In the genomic region with DNA sequence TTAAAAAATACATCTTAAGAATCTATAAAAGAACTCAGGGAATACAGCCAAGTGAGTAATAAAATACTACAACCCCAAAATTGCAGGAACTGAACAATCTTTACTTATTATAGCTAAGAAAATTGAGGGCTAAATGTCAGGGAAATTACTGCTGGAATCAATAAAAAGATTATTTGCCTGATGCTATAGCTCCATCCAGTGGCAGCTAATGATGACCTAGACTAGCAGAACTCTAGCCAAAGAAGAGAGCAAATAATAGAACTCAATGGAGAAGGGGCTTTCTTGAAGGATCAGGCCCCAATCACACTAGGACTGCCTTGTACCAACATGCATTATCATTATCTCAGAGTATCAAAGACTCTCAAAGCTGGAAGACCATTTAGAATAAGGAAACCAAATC, we compare ENCODE assay signal across 9 cellular contexts.
DNase-seq lines count a peak whose midpoint lies in the region; ATAC-seq and TF ChIP-seq lines count a peak whose summit lies in the region.
"Had no signal": no experiment of that assay in that cellular context is flagged by ENCODE, and none has a peak within 500 bp of the region (broad histone marks: within the 10 kb centered on the region; RNA-seq: fewer than 3 reads in every experiment).

No MANE protein-coding gene starts in this region.

- H3K36me3 Mint-ChIP-seq in effector memory CD8-positive, alpha-beta T cell (ENCODE audit: insufficient read depth): no peaks in the 10 kb centered on the region
- H3K36me3 Mint-ChIP-seq in activated naive CD8-positive, alpha-beta T cell treated with anti-CD3 and anti-CD28 coated beads, Interleukin-2, amount 50 U/mL, for 24 hours (ENCODE audit: low read depth): no peaks in the 10 kb centered on the region

- peak; percentile 36 for TF ChIP-seq RAD21 in IMR-90 (IDR thresholded peaks at IDR 0.05; ENCODE audit: low read length)

- DNase-seq in GM10248 (ENCODE audit: extremely low spot score) (peak; percentile 26), IMR-90 (peak; percentile 17), mesendoderm (peak; percentile 68), DMS153 treated with DMSO at 0.1 percent for 48 hours (lab: John Stamatoyannopoulos, UW; ENCODE audit: unreplicated experiment) (no peak)
- DNase-seq in effector CD4-positive, alpha-beta T cell: no peak
- DNase-seq in effector memory CD8-positive, alpha-beta T cell: no peak
- no peak for DNase-seq in activated naive CD8-positive, alpha-beta T cell treated with anti-CD3 and anti-CD28 coated beads, Interleukin-2, amount 50 U/mL, for 24 hours

- no peak overlapping the region for H3K4me2 ChIP-seq in IMR-90 (ENCODE audit: low read depth, low read length)
- no peak overlapping the region for H3K4me2 ChIP-seq in mesendoderm (ENCODE audit: low read length)

- H2BK120ac ChIP-seq in IMR-90 (ENCODE audit: low read depth, low read length): no peak overlapping the region
- H2BK120ac ChIP-seq in mesendoderm (ENCODE audit: low read depth, low read length): no peak overlapping the region

- in situ Hi-C loops in IMR-90 (cut with MboI; ENCODE audit: low sequenced_read_pairs): no loop called here

- no peak overlapping the region for H3K27ac Mint-ChIP-seq in effector memory CD8-positive, alpha-beta T cell
- no peak overlapping the region for H3K27ac Mint-ChIP-seq in activated naive CD8-positive, alpha-beta T cell treated with anti-CD3 and anti-CD28 coated beads, Interleukin-2, amount 50 U/mL, for 24 hours
- H3K27ac Mint-ChIP-seq: stimulated activated naive CD8-positive, alpha-beta T cell treated with anti-CD3 and anti-CD28 coated beads, Interleukin-15, Interleukin-2, amounts not matched to agents 100 ng/mL and 50 ng/mL, for 24 hours had no signal

- H3K79me1 ChIP-seq in IMR-90 (ENCODE audit: low read depth in 1 of 2, low read length in 2 of 2) (no peaks in the 10 kb centered on the region), mesendoderm (ENCODE audit: low read length) (no peaks in the 10 kb centered on the region)

- no peak overlapping the region for H2AFZ ChIP-seq in IMR-90 (replicated peaks; ENCODE audit: low read length, poor library complexity)

- peaks cover 26 to 31% of the 10 kb centered on the region in 2 donors for H3K27me3 Mint-ChIP-seq in effector memory CD8-positive, alpha-beta T cell
- H3K27me3 Mint-ChIP-seq in activated naive CD8-positive, alpha-beta T cell treated with anti-CD3 and anti-CD28 coated beads, Interleukin-2, amount 50 U/mL, for 24 hours: peaks cover 6% of the 10 kb centered on the region
- H3K27me3 Mint-ChIP-seq: stimulated activated naive CD8-positive, alpha-beta T cell treated with anti-CD3 and anti-CD28 coated beads, Interleukin-15, Interleukin-2, amounts not matched to agents 100 ng/mL and 50 ng/mL, for 24 hours had no signal

- no peak for ATAC-seq in IMR-90 (ENCODE audit: low read depth)
- no peak for ATAC-seq in effector memory CD8-positive, alpha-beta T cell (replicated peaks)
- no peak for ATAC-seq in activated naive CD8-positive, alpha-beta T cell treated with anti-CD3 and anti-CD28 coated beads, Interleukin-2, amount 50 U/mL, for 24 hours

- H3K9me3 ChIP-seq in IMR-90 (ENCODE audit: control insufficient read depth, insufficient read depth, low read length): no peaks in the 10 kb centered on the region

- H3K14ac ChIP-seq in IMR-90 (replicated peaks; ENCODE audit: low read depth, low read length): no peak overlapping the region

- H3K9ac ChIP-seq in IMR-90 (ENCODE audit: low read depth, low read length): no peak overlapping the region
- H3K9ac ChIP-seq in mesendoderm (ENCODE audit: low read length): no peak overlapping the region

- no peaks in the 10 kb centered on the region for H4K20me1 ChIP-seq in IMR-90 (ENCODE audit: insufficient read depth, low read length)

- H3K9me3 Mint-ChIP-seq in effector memory CD8-positive, alpha-beta T cell: no peaks in the 10 kb centered on the region
- no peaks in the 10 kb centered on the region for H3K9me3 Mint-ChIP-seq in activated naive CD8-positive, alpha-beta T cell treated with anti-CD3 and anti-CD28 coated beads, Interleukin-2, amount 50 U/mL, for 24 hours
- H3K9me3 Mint-ChIP-seq: stimulated activated naive CD8-positive, alpha-beta T cell treated with anti-CD3 and anti-CD28 coated beads, Interleukin-15, Interleukin-2, amounts not matched to agents 100 ng/mL and 50 ng/mL, for 24 hours had no signal

- CTCF ChIA-PET in GM10248 (lab: Yijun Ruan, JAX): interaction anchor here (0.9 to 1.1 kb wide), 3 partner anchors 47 to 115 kb away, joined by 3 to 4 read pairs (median 3); no protein-coding TSS in a partner anchor
- CTCF ChIA-PET in IMR-90 (lab: Yijun Ruan, JAX): no interaction called here

- no peak overlapping the region for H2BK20ac ChIP-seq in IMR-90 (ENCODE audit: low read depth, low read length)

- H3K4ac ChIP-seq in IMR-90 (ENCODE audit: low read depth, low read length): no peak overlapping the region
- H3K4ac ChIP-seq in mesendoderm (ENCODE audit: low read depth, low read length): no peak overlapping the region

- POLR2A ChIA-PET in GM10248 (lab: Yijun Ruan, JAX) (no interaction called here), IMR-90 (lab: Charles Lee; ENCODE audit: unreplicated experiment) (no interaction called here)

- no peak overlapping the region for H4K91ac ChIP-seq in IMR-90 (ENCODE audit: insufficient read depth, low read depth, low read length)

- H2BK5ac ChIP-seq in IMR-90 (ENCODE audit: low read depth, low read length, poor library complexity, severe bottlenecking): no peak overlapping the region
- no peak overlapping the region for H2BK5ac ChIP-seq in mesendoderm (ENCODE audit: low read length)

- H3K4me3 ChIP-seq in IMR-90 (ENCODE audit: insufficient read depth, low read depth, low read length) (no peak overlapping the region), mesendoderm (ENCODE audit: low read length) (no peak overlapping the region)

- H2BK15ac ChIP-seq in IMR-90 (ENCODE audit: low read depth, low read length) (no peak overlapping the region), mesendoderm (replicated peaks; ENCODE audit: low read depth) (no peak overlapping the region)

- dilution Hi-C loops in IMR-90 (cut with HindIII; ENCODE audit: low sequenced_read_pairs, unreplicated experiment): no loop called here

- H3K23ac ChIP-seq in IMR-90 (ENCODE audit: low read depth, low read length) (no peak overlapping the region), mesendoderm (ENCODE audit: low read length) (no peak overlapping the region)

- H3K4me1 Mint-ChIP-seq in effector memory CD8-positive, alpha-beta T cell (ENCODE audit: low read depth in 2 of 2): no peaks in the 10 kb centered on the region
- H3K4me1 Mint-ChIP-seq in activated naive CD8-positive, alpha-beta T cell treated with anti-CD3 and anti-CD28 coated beads, Interleukin-2, amount 50 U/mL, for 24 hours: no peaks in the 10 kb centered on the region

- H3K4me1 ChIP-seq in IMR-90 (ENCODE audit: control insufficient read depth, insufficient read depth, low read length) (no peaks in the 10 kb centered on the region), mesendoderm (ENCODE audit: control insufficient read depth, low read depth, low read length) (peaks cover 6% of the 10 kb centered on the region)

- no peak for TF ChIP-seq POLR2A in IMR-90 (IDR thresholded peaks at IDR 0.05; ENCODE audit: low read depth, low read length)

- no peak overlapping the region for H2AK5ac ChIP-seq in IMR-90 (ENCODE audit: low read depth, low read length)
- H2AK5ac ChIP-seq in mesendoderm (ENCODE audit: low read length): no peak overlapping the region

- intact Hi-C loops in IMR-90 (cut with micrococcal nuclease): no loop called here

- H4K8ac ChIP-seq in IMR-90 (ENCODE audit: low read depth in 2 of 2, low read length in 2 of 2) (no peak overlapping the region), mesendoderm (ENCODE audit: low read depth, low read length) (no peak overlapping the region)

- no peaks in the 10 kb centered on the region for H3K79me2 ChIP-seq in mesendoderm (ENCODE audit: control insufficient read depth, insufficient read depth, low read length)

- H3K27ac ChIP-seq in IMR-90 (ENCODE audit: insufficient read depth, low read length): no peak overlapping the region
- H3K27ac ChIP-seq in VCaP: no peak overlapping the region
- no peak overlapping the region for H3K27ac ChIP-seq in mesendoderm (ENCODE audit: low read depth, low read length)

- H4K5ac ChIP-seq in IMR-90 (ENCODE audit: low read depth, low read length) (no peak overlapping the region), mesendoderm (ENCODE audit: low read length) (no peak overlapping the region)

- BruUV-seq in IMR-90 (replicated peaks; lab: Mats Ljungman, UMichigan): no TSS peak

- H3K18ac ChIP-seq in IMR-90 (ENCODE audit: low read depth, low read length): no peak overlapping the region
- H3K18ac ChIP-seq in mesendoderm (ENCODE audit: low read length): no peak overlapping the region

- no peak overlapping the region for H3K4me3 Mint-ChIP-seq in effector memory CD8-positive, alpha-beta T cell
- no peak overlapping the region for H3K4me3 Mint-ChIP-seq in activated naive CD8-positive, alpha-beta T cell treated with anti-CD3 and anti-CD28 coated beads, Interleukin-2, amount 50 U/mL, for 24 hours
- H3K4me3 Mint-ChIP-seq: stimulated activated naive CD8-positive, alpha-beta T cell treated with anti-CD3 and anti-CD28 coated beads, Interleukin-15, Interleukin-2, amounts not matched to agents 100 ng/mL and 50 ng/mL, for 24 hours had no signal

- H3K27me3 ChIP-seq in IMR-90 (ENCODE audit: control insufficient read depth, insufficient read depth, low read length): peaks cover 2% of the 10 kb centered on the region; the same call in 1 of the 2 replicates
- H3K27me3 ChIP-seq in mesendoderm (ENCODE audit: insufficient read depth, low read length, poor library complexity): no peaks in the 10 kb centered on the region

- H3K36me3 ChIP-seq in IMR-90 (ENCODE audit: control insufficient read depth, insufficient read depth, low read length): no peaks in the 10 kb centered on the region
- no peaks in the 10 kb centered on the region for H3K36me3 ChIP-seq in mesendoderm (ENCODE audit: control insufficient read depth, insufficient read depth, low read length)

- H2AK9ac ChIP-seq in IMR-90 (replicated peaks; ENCODE audit: low read depth, low read length, poor library complexity): no peak overlapping the region

- H3K56ac ChIP-seq in IMR-90 (ENCODE audit: extremely low read depth, insufficient read depth, low read length): no peak overlapping the region
- no peak overlapping the region for H3K56ac ChIP-seq in mesendoderm (ENCODE audit: low read length)

- peak; percentile 61 for TF ChIP-seq CTCF in GM10248 (IDR thresholded peaks at IDR 0.05; ENCODE audit: control extremely low read depth, extremely low read depth, low read depth, missing control alignments)
- peak; percentile 39 for TF ChIP-seq CTCF in IMR-90 (conservative IDR thresholded peaks at IDR 0.05; ENCODE audit: low read depth, low read length)
- peak; percentile 78 for TF ChIP-seq CTCF in VCaP (conservative IDR thresholded peaks at IDR 0.05)

- H3K9me1 ChIP-seq in IMR-90 (ENCODE audit: insufficient read depth, low read length): no peaks in the 10 kb centered on the region

TF ChIP-seq in IMR-90, 13 proteins besides CTCF, POLR2A, EP300 and RAD21 (continues in another document):
- TF ChIP-seq FOS (IDR thresholded peaks at IDR 0.05; ENCODE audit: low read depth, low read length): no peak
- no peak for TF ChIP-seq BHLHE40 (IDR thresholded peaks at IDR 0.05; ENCODE audit: low read depth, low read length)

Comparison
In these comparisons a context has a peak if more than half of its experiments do, and no peak if none do; other contexts are left out.
1. DNase-seq: peak in GM10248 (single experiment), IMR-90 (single experiment) and mesendoderm (single experiment); none in effector CD4-positive, alpha-beta T cell (single experiment), effector memory CD8-positive, alpha-beta T cell (0 of 3), DMS153 treated with DMSO at 0.1 percent for 48 hours (single experiment) and activated naive CD8-positive, alpha-beta T cell treated with anti-CD3 and anti-CD28 coated beads, Interleukin-2, amount 50 U/mL, for 24 hours (single experiment).
2. Peak in every context shown above with its lines, with median percentiles within 50 percentile points of each other: CTCF ChIP-seq.